In the genomic region with DNA sequence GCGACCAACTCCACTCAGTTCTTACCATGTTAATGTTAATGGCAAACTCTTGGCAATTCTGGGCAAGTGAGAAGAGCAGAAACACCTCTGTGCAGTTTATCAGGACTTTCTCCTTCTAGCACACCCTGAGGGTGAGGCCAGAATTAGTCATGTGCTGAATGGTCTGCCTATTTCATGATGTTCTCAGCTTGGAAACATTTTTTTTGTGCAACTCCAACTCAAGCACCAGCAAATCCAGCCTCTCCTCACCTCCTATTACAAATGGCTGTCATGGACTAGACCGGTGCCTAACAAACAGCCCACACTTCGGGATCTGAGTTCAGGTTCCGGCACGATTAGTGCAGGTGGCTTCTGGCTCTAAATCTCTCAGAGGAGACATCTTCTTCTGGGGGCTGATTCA, we compare ENCODE assay signal across 12 cellular contexts.
DNase-seq lines count a peak whose midpoint lies in the region; ATAC-seq and TF ChIP-seq lines count a peak whose summit lies in the region.
"Had no signal": no experiment of that assay in that cellular context is flagged by ENCODE, and none has a peak within 500 bp of the region (broad histone marks: within the 10 kb centered on the region; RNA-seq: fewer than 3 reads in every experiment).

No MANE protein-coding gene starts in this region.

- WGBS in SK-N-SH (ENCODE audit: low lambda C conversion rate), result 90% methylated on average over 5 of the region's 5 CpGs
- 84% methylated on average over 5 of the region's 5 CpGs for WGBS in esophagus muscularis mucosa

- no peak overlapping the region; the same call in 1 of the 2 replicates for H2AFZ ChIP-seq in SK-N-SH (ENCODE audit: low read depth)
- H2AFZ ChIP-seq in neural progenitor cell (replicated peaks), result no peak overlapping the region

- H3K4me1 Mint-ChIP-seq in neural progenitor cell, result peaks cover 72% of the 10 kb centered on the region

- H3K4me3 ChIP-seq in SK-N-SH (ENCODE audit: low read depth in 2 of 2, low read length in 1 of 2) (no peak overlapping the region), esophagus muscularis mucosa (peak overlapping the region in 1 of 4 donors; percentile 9), neural progenitor cell (no peak overlapping the region)

- H3K4me2 ChIP-seq in SK-N-SH (peak overlapping the region; percentile 7; the same call in 1 of the 2 replicates), neural progenitor cell (no peak overlapping the region)

- peaks cover 17 to 45% of the 10 kb centered on the region in 2 experiments; a peak in 2 of 4 replicates for H3K4me1 ChIP-seq in SK-N-SH (ENCODE audit: control insufficient read depth in 1 of 2, insufficient read depth in 2 of 2, low read depth in 1 of 2, low read length in 1 of 2)
- H3K4me1 ChIP-seq in esophagus muscularis mucosa, result peaks cover 65 to 92% (median 81%) of the 10 kb centered on the region in 4 donors
- peaks cover 23% of the 10 kb centered on the region for H3K4me1 ChIP-seq in neural progenitor cell

- H3K27ac ChIP-seq in SK-N-SH (ENCODE audit: low read depth in 2 of 2, low read length in 1 of 2), result peak overlapping the region in 1 of 2 experiments; percentile 85; a peak in 2 of 4 replicates
- H3K27ac ChIP-seq in esophagus muscularis mucosa (replicated peaks in 1 of 4), result peak overlapping the region; percentile 90 to 96 (median 95)
- no peak overlapping the region for H3K27ac ChIP-seq in neural progenitor cell
- H3K27ac ChIP-seq: 22Rv1 had no signal

- H3K27ac Mint-ChIP-seq in neural progenitor cell, result peak overlapping the region; percentile 98

- peaks cover 11% of the 10 kb centered on the region for H3K9me3 Mint-ChIP-seq in neural progenitor cell

- TF ChIP-seq CTCF in SK-N-SH (IDR thresholded peaks at IDR 0.05) (no peak), esophagus muscularis mucosa (IDR thresholded peaks at IDR 0.05) (no peak), neural progenitor cell (IDR thresholded peaks at IDR 0.05) (no peak)

- ATAC-seq in SK-N-SH treated with all-trans-retinoic acid at 6 μM for 48 hours (no peak), GM18517 (IDR thresholded peaks at IDR 0.05; ENCODE audit: unreplicated experiment) (no peak), GM21423 (IDR thresholded peaks at IDR 0.05; ENCODE audit: unreplicated experiment) (no peak)

- TF ChIP-seq EP300 in SK-N-SH (IDR thresholded peaks at IDR 0.05; ENCODE audit: borderline replicate concordance in 1 of 2, low read depth in 1 of 2, low read length in 1 of 2) (no peak), esophagus muscularis mucosa (IDR thresholded peaks at IDR 0.05) (no peak)

- H3K9me2 ChIP-seq in SK-N-SH, result no peaks in the 10 kb centered on the region

- TF ChIP-seq POLR2A in esophagus muscularis mucosa (IDR thresholded peaks at IDR 0.05; ENCODE audit: low read depth), result no peak

- DNase-seq in SK-N-SH (no peak), esophagus muscularis mucosa (ENCODE audit: extremely low spot score) (peak; percentile 85), neural progenitor cell (ENCODE audit: low spot score) (no peak), NCI-H2029 treated with DMSO at 0.1 percent for 48 hours (lab: John Stamatoyannopoulos, UW) (no peak)
- no peak for DNase-seq in activated CD8-positive, alpha-beta memory T cell treated with anti-CD3 and anti-CD28 coated beads, Interleukin-2, amount 50 U/mL, for 48 hours
- DNase-seq: activated CD4-positive, alpha-beta T cell treated with anti-CD3 and anti-CD28 coated beads, Interleukin-2, amount 50 U/mL, for 4 hours; effector CD4-positive, alpha-beta T cell; naive B cell had no signal

- no peak for TF ChIP-seq RAD21 in SK-N-SH (IDR thresholded peaks at IDR 0.05; ENCODE audit: low read length)

- peaks cover 11% of the 10 kb centered on the region for H3K36me3 Mint-ChIP-seq in neural progenitor cell
- H3K36me3 Mint-ChIP-seq: naive B cell had no signal

- no peak overlapping the region for H3K4me3 Mint-ChIP-seq in neural progenitor cell

- H3K9ac ChIP-seq in SK-N-SH (peak overlapping the region; percentile 13; the same call in 1 of the 2 replicates), neural progenitor cell (no peak overlapping the region)

- H4K20me1 ChIP-seq in SK-N-SH (ENCODE audit: insufficient read depth) (no peaks in the 10 kb centered on the region), neural progenitor cell (ENCODE audit: low read depth) (no peaks in the 10 kb centered on the region)

- H3K27me3 ChIP-seq in SK-N-SH (ENCODE audit: insufficient read depth) (no peaks in the 10 kb centered on the region), esophagus muscularis mucosa (no peaks in the 10 kb centered on the region), neural progenitor cell (no peaks in the 10 kb centered on the region)

- POLR2A ChIA-PET in SK-N-SH (lab: Yijun Ruan, JAX), result no interaction called here

- CTCF ChIA-PET in SK-N-SH (lab: Yijun Ruan, JAX), result no interaction called here

- no peaks in the 10 kb centered on the region for H3K79me2 ChIP-seq in SK-N-SH (ENCODE audit: insufficient read depth)
- H3K79me2 ChIP-seq in neural progenitor cell (ENCODE audit: low read depth), result no peaks in the 10 kb centered on the region

- no peaks in the 10 kb centered on the region for H3K9me3 ChIP-seq in SK-N-SH
- no peaks in the 10 kb centered on the region for H3K9me3 ChIP-seq in esophagus muscularis mucosa
- H3K9me3 ChIP-seq in neural progenitor cell (ENCODE audit: low read depth), result no peaks in the 10 kb centered on the region

- H3F3A ChIP-seq in SK-N-SH (replicated peaks; ENCODE audit: insufficient read depth) (peaks cover 11% of the 10 kb centered on the region), neural progenitor cell (ENCODE audit: low read depth) (peaks cover 20% of the 10 kb centered on the region)

- H3K27me3 Mint-ChIP-seq in neural progenitor cell (ENCODE audit: insufficient read depth, low read depth), result peaks cover 17% of the 10 kb centered on the region
- H3K27me3 Mint-ChIP-seq: naive B cell had no signal

- H3K36me3 ChIP-seq in SK-N-SH (replicated peaks in 1 of 2; ENCODE audit: control insufficient read depth in 1 of 2, insufficient read depth in 2 of 2, low read length in 1 of 2) (no peaks in the 10 kb centered on the region), esophagus muscularis mucosa (no peaks in the 10 kb centered on the region), neural progenitor cell (no peaks in the 10 kb centered on the region)

- intact Hi-C loops in esophagus muscularis mucosa (cut with DNase I), result loop anchor here (5.0 to 10.0 kb wide), 3 partner anchors 152 to 300 kb away; a partner anchor contains a TSS

TF ChIP-seq in SK-N-SH, 30 proteins besides CTCF, POLR2A, EP300 and RAD21 (continues in another document):
- TF ChIP-seq ELF1 (IDR thresholded peaks at IDR 0.05), result no peak
- TF ChIP-seq, protein P1, sequence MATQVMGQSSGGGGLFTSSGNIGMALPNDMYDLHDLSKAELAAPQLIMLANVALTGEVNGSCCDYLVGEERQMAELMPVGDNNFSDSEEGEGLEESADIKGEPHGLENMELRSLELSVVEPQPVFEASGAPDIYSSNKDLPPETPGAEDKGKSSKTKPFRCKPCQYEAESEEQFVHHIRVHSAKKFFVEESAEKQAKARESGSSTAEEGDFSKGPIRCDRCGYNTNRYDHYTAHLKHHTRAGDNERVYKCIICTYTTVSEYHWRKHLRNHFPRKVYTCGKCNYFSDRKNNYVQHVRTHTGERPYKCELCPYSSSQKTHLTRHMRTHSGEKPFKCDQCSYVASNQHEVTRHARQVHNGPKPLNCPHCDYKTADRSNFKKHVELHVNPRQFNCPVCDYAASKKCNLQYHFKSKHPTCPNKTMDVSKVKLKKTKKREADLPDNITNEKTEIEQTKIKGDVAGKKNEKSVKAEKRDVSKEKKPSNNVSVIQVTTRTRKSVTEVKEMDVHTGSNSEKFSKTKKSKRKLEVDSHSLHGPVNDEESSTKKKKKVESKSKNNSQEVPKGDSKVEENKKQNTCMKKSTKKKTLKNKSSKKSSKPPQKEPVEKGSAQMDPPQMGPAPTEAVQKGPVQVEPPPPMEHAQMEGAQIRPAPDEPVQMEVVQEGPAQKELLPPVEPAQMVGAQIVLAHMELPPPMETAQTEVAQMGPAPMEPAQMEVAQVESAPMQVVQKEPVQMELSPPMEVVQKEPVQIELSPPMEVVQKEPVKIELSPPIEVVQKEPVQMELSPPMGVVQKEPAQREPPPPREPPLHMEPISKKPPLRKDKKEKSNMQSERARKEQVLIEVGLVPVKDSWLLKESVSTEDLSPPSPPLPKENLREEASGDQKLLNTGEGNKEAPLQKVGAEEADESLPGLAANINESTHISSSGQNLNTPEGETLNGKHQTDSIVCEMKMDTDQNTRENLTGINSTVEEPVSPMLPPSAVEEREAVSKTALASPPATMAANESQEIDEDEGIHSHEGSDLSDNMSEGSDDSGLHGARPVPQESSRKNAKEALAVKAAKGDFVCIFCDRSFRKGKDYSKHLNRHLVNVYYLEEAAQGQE (IDR thresholded peaks at IDR 0.05; ENCODE audit: low read depth, low read length), result no peak
- no peak for TF ChIP-seq SMC3 (IDR thresholded peaks at IDR 0.05; ENCODE audit: low read depth, low read length)

TF ChIP-seq in SK-N-SH treated with all-trans-retinoic acid at 6 μM for 48 hours, 23 proteins besides CTCF, POLR2A, EP300 and RAD21:
- TF ChIP-seq TOX (CRISPR knock-in tag; IDR thresholded peaks at IDR 0.05; ENCODE audit: borderline replicate concordance), result no peak
- no peak for TF ChIP-seq ZNF8 (CRISPR knock-in tag; IDR thresholded peaks at IDR 0.05)
- TF ChIP-seq OSR1 (CRISPR knock-in tag; IDR thresholded peaks at IDR 0.05), result no peak
- no peak for TF ChIP-seq ZFP30 (CRISPR knock-in tag; IDR thresholded peaks at IDR 0.05)
- no peak for TF ChIP-seq ZNF565 (CRISPR knock-in tag; conservative IDR thresholded peaks at IDR 0.05; ENCODE audit: low read depth)
- no peak for TF ChIP-seq PPARA (CRISPR knock-in tag; IDR thresholded peaks at IDR 0.05; ENCODE audit: borderline replicate concordance)
- TF ChIP-seq ZNF70 (CRISPR knock-in tag; IDR thresholded peaks at IDR 0.05), result no peak
- TF ChIP-seq ARNTL (CRISPR knock-in tag; IDR thresholded peaks at IDR 0.05; ENCODE audit: borderline replicate concordance, low read depth), result no peak
